Comparison of ENCODE assay signal across 19 cellular contexts in genomic region chr11:106395716-106396349, GRCh38.
"Had no signal": no experiment of that assay in that cellular context is flagged by ENCODE, and none has a peak within 500 bp of the region (broad histone marks: within the 10 kb centered on the region; RNA-seq: fewer than 3 reads in every experiment).

No MANE protein-coding gene starts in this region.

- H3K27ac ChIP-seq: adrenal gland, epithelial cell of prostate, psoas muscle, tibial artery, uterus had no signal

- H3K4me3 ChIP-seq: adrenal gland, psoas muscle, tibial artery, uterus had no signal

- ATAC-seq: activated CD4-positive, alpha-beta T cell treated with anti-CD3 and anti-CD28 coated beads for 36 hours; activated naive CD4-positive, alpha-beta T cell treated with anti-CD3 and anti-CD28 coated beads, Interleukin-2, amount 50 U/mL, for 72 hours; effector memory CD8-positive, alpha-beta T cell; left ventricle myocardium superior; naive thymus-derived CD8-positive, alpha-beta T cell; psoas muscle; right cardiac atrium; WTC11 had no signal

- H3K4me1 ChIP-seq: adrenal gland, psoas muscle had no signal

- H3K36me3 ChIP-seq: adrenal gland, tibial artery, uterus had no signal

- DNase-seq: activated CD4-positive, alpha-beta memory T cell treated with anti-CD3 and anti-CD28 coated beads for 36 hours; activated CD4-positive, alpha-beta T cell treated with anti-CD3 and anti-CD28 coated beads for 36 hours; activated gamma-delta T cell treated with Interleukin-2 at 50 U/mL for 16 hours; activated T-cell treated with anti-CD3 and anti-CD28 coated beads for 4 hours; adrenal gland; effector memory CD8-positive, alpha-beta T cell; head of caudate nucleus; kidney glomerular epithelial cell; left ventricle myocardium superior; naive thymus-derived CD8-positive, alpha-beta T cell; psoas muscle; right cardiac atrium; stimulated activated CD4-positive, alpha-beta T cell treated with anti-CD3 and anti-CD28 coated beads, Interleukin-2, amount 100 ng/mL, for 24 hours; stimulated activated naive CD4-positive, alpha-beta T cell treated with Interleukin-2 at 50 U/mL for 16 hours; tibial artery; uterus had no signal

- H3K27me3 ChIP-seq: adrenal gland, tibial artery, uterus had no signal

- H3K9me3 ChIP-seq: adrenal gland, psoas muscle, uterus had no signal
